In genomic region chr12:110316861-110317260, GRCh38 we compare ENCODE assay signal across 8 cellular contexts. TPM values are rescaled to one million over a fixed set of nuclear protein-coding genes. Genes with fewer than 3 reads are reported as not detected.
DNase-seq lines count a peak whose midpoint lies in the region; ATAC-seq and TF ChIP-seq lines count a peak whose summit lies in the region.

No MANE protein-coding gene starts in this region.

- H3K9ac ChIP-seq in OCI-LY3 (ENCODE audit: low read length): no peak overlapping the region

- peak in 1 of 3 donors; percentile 25 for DNase-seq in CD4-positive, CD25-positive, alpha-beta regulatory T cell
- DNase-seq in endothelial cell (ENCODE audit: low spot score) (no peak), osteocyte (ENCODE audit: extremely low spot score, unreplicated experiment) (no peak), NCI-H774 (lab: John Stamatoyannopoulos, UW) (no peak), D341Med (ENCODE audit: low spot score) (no peak), DMS153 treated with DMSO at 0.1 percent for 48 hours (lab: John Stamatoyannopoulos, UW; ENCODE audit: unreplicated experiment) (no peak)

- H3K79me2 ChIP-seq in OCI-LY3 (ENCODE audit: low read length): peaks cover 100% of the 10 kb centered on the region

- H2AFZ ChIP-seq in OCI-LY3 (ENCODE audit: low read depth, low read length): no peak overlapping the region

- H3K4me3 ChIP-seq in CD4-positive, CD25-positive, alpha-beta regulatory T cell (ENCODE audit: low read depth, low read length): peak overlapping the region; percentile 13
- H3K4me3 ChIP-seq in OCI-LY3 (ENCODE audit: low read length): no peak overlapping the region

- peak overlapping the region; percentile 16 for H3K27ac ChIP-seq in CD4-positive, CD25-positive, alpha-beta regulatory T cell (ENCODE audit: insufficient read depth, low read length, poor library complexity, severe bottlenecking)
- peak overlapping the region; percentile 57 for H3K27ac ChIP-seq in OCI-LY3 (ENCODE audit: low read length)

- H3K36me3 Mint-ChIP-seq in CD4-positive, CD25-positive, alpha-beta regulatory T cell: peaks cover 23% of the 10 kb centered on the region
- H3K36me3 Mint-ChIP-seq in endothelial cell (ENCODE audit: low read depth, unreplicated experiment): peaks cover 12% of the 10 kb centered on the region
- peaks cover 21% of the 10 kb centered on the region for H3K36me3 Mint-ChIP-seq in osteocyte (ENCODE audit: unreplicated experiment)

- H3K27ac Mint-ChIP-seq in CD4-positive, CD25-positive, alpha-beta regulatory T cell: peak overlapping the region; percentile 15 to 81 (median 75)
- H3K27ac Mint-ChIP-seq in endothelial cell (ENCODE audit: unreplicated experiment) (peak overlapping the region; percentile 91), osteocyte (ENCODE audit: unreplicated experiment) (peak overlapping the region; percentile 75)

- no peaks in the 10 kb centered on the region for H3K9me3 Mint-ChIP-seq in CD4-positive, CD25-positive, alpha-beta regulatory T cell
- H3K9me3 Mint-ChIP-seq in endothelial cell (ENCODE audit: unreplicated experiment): no peaks in the 10 kb centered on the region
- H3K9me3 Mint-ChIP-seq in osteocyte (ENCODE audit: unreplicated experiment): no peaks in the 10 kb centered on the region

- H3K36me3 ChIP-seq in CD4-positive, CD25-positive, alpha-beta regulatory T cell (ENCODE audit: control insufficient read depth, insufficient read depth, low read length): peaks cover 27% of the 10 kb centered on the region
- peaks cover 37% of the 10 kb centered on the region for H3K36me3 ChIP-seq in OCI-LY3 (replicated peaks; ENCODE audit: low read depth, low read length)

- peak overlapping the region; percentile 13; the same call in 1 of the 2 replicates for H3K4me2 ChIP-seq in OCI-LY3 (ENCODE audit: low read length)

- H3K9me3 ChIP-seq in CD4-positive, CD25-positive, alpha-beta regulatory T cell (ENCODE audit: control insufficient read depth in 2 of 2, low read length in 2 of 2): no peaks in the 10 kb centered on the region
- H3K9me3 ChIP-seq in OCI-LY3 (ENCODE audit: insufficient read depth, low read length): no peaks in the 10 kb centered on the region

- H3K27me3 ChIP-seq in CD4-positive, CD25-positive, alpha-beta regulatory T cell (ENCODE audit: control insufficient read depth, insufficient read depth, low read length): no peaks in the 10 kb centered on the region
- H3K27me3 ChIP-seq in OCI-LY3 (ENCODE audit: low read depth, low read length): no peaks in the 10 kb centered on the region

- peaks cover 4% of the 10 kb centered on the region for H4K20me1 ChIP-seq in OCI-LY3 (ENCODE audit: insufficient read depth, low read length)

- H3K27me3 Mint-ChIP-seq in CD4-positive, CD25-positive, alpha-beta regulatory T cell: no peaks in the 10 kb centered on the region
- H3K27me3 Mint-ChIP-seq in endothelial cell (ENCODE audit: unreplicated experiment): peaks cover 2% of the 10 kb centered on the region
- no peaks in the 10 kb centered on the region for H3K27me3 Mint-ChIP-seq in osteocyte (ENCODE audit: unreplicated experiment)

- ATAC-seq in CD4-positive, CD25-positive, alpha-beta regulatory T cell (ENCODE audit: low read depth in 2 of 2): no peak
- no peak for ATAC-seq in GM19467 (IDR thresholded peaks at IDR 0.05; ENCODE audit: unreplicated experiment)

- H3K4me3 Mint-ChIP-seq in CD4-positive, CD25-positive, alpha-beta regulatory T cell: peak overlapping the region in 2 of 4 donors; percentile 3 to 65
- H3K4me3 Mint-ChIP-seq in endothelial cell (ENCODE audit: unreplicated experiment): no peak overlapping the region
- no peak overlapping the region for H3K4me3 Mint-ChIP-seq in osteocyte (ENCODE audit: unreplicated experiment)

- H3K4me1 Mint-ChIP-seq in CD4-positive, CD25-positive, alpha-beta regulatory T cell: peaks cover 39 to 64% (median 53%) of the 10 kb centered on the region in 4 donors
- H3K4me1 Mint-ChIP-seq in endothelial cell (ENCODE audit: unreplicated experiment): peaks cover 27% of the 10 kb centered on the region
- peaks cover 45% of the 10 kb centered on the region for H3K4me1 Mint-ChIP-seq in osteocyte (ENCODE audit: unreplicated experiment)

- TF ChIP-seq CTCF in OCI-LY3 (IDR thresholded peaks at IDR 0.05; ENCODE audit: low read depth, low read length) (no peak), endothelial cell (IDR thresholded peaks at IDR 0.05; ENCODE audit: unreplicated experiment) (no peak), osteocyte (IDR thresholded peaks at IDR 0.05) (no peak)

- peaks cover 42% of the 10 kb centered on the region for H3K4me1 ChIP-seq in CD4-positive, CD25-positive, alpha-beta regulatory T cell (ENCODE audit: control insufficient read depth, insufficient read depth, low read length, poor library complexity, severe bottlenecking)
- peaks cover 47% of the 10 kb centered on the region for H3K4me1 ChIP-seq in OCI-LY3 (ENCODE audit: low read length)

RNA-seq across cellular contexts. Expression of gene ATP2A2, which starts 35.8 kb away (rescaled TPM):
- total RNA-seq in CD4-positive, CD25-positive, alpha-beta regulatory T cell: 119 TPM
- 1 to 10 TPM; 3.3 to 5.4 (median 4.2) TPM for polyA plus RNA-seq in CD4-positive, CD25-positive, alpha-beta regulatory T cell
- 178 TPM for total RNA-seq in endothelial cell (ENCODE audit: unreplicated experiment)
- 183 and 197 TPM in 2 replicates for total RNA-seq in osteocyte
